In the genomic region with DNA sequence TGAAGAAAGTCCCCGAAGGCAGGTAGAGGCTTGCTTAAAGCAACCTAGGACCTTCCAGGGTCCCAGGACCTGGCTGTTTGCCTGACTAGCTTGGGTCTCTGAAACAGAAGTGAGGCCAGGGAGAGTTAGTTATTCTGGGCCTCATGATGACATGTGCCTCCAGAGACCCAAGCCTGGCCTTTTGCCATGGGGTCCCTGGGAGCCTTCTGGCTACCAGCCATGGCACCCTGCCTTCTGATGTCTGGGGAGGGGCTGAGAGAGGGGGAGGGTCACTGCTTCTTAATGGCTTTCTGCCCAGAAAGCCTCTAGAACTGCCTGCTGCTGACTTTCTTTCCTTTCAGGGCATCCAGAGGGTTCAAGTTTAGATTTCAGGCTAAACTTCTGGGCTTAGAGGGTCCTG, we compare ENCODE assay signal across 20 cellular contexts. TPM values are rescaled to one million over a fixed set of nuclear protein-coding genes. Genes with fewer than 3 reads are reported as not detected.
DNase-seq lines count a peak whose midpoint lies in the region; ATAC-seq and TF ChIP-seq lines count a peak whose summit lies in the region.
"Had no signal": no experiment of that assay in that cellular context is flagged by ENCODE, and none has a peak within 500 bp of the region (broad histone marks: within the 10 kb centered on the region; RNA-seq: fewer than 3 reads in every experiment).

No MANE protein-coding gene starts in this region.

- H3K27ac Mint-ChIP-seq in HFFc6 = peak overlapping the region; percentile 58; the same call in 1 of the 2 replicates
- H3K27ac Mint-ChIP-seq in activated T-helper 2 cell treated with anti-CD3 and anti-CD28 coated beads, Interferon-gamma antibody, Interleukin-2, Interleukin-4, amounts not matched to agents 10 μg/mL and 5 μg/mL and 100 μg/mL, durations not matched to agents 14 hours and 24 hours and 36 hours = no peak overlapping the region
- H3K27ac Mint-ChIP-seq: CD4-positive, alpha-beta T cell; IgD-negative memory B cell had no signal

- intact Hi-C loops in heart right ventricle (cut with DNase I) = no loop called here
- intact Hi-C loops in cardiac septum (cut with DNase I) = no loop called here
- intact Hi-C loops in left ventricle myocardium inferior (cut with micrococcal nuclease) = no loop called here
- intact Hi-C loops in posterior vena cava (cut with DNase I) = no loop called here
- intact Hi-C loops in activated T-helper 2 cell treated with anti-CD3 and anti-CD28 coated beads, Interferon-gamma antibody, Interleukin-2, Interleukin-4, amounts not matched to agents 10 μg/mL and 5 μg/mL and 100 μg/mL, durations not matched to agents 14 hours and 24 hours and 36 hours (cut with micrococcal nuclease) = no loop called here

- H3K4me3 Mint-ChIP-seq in HFFc6 = no peak overlapping the region
- H3K4me3 Mint-ChIP-seq in activated T-helper 2 cell treated with anti-CD3 and anti-CD28 coated beads, Interferon-gamma antibody, Interleukin-2, Interleukin-4, amounts not matched to agents 10 μg/mL and 5 μg/mL and 100 μg/mL, durations not matched to agents 14 hours and 24 hours and 36 hours (ENCODE audit: low read depth) = no peak overlapping the region
- H3K4me3 Mint-ChIP-seq: CD4-positive, alpha-beta T cell; IgD-negative memory B cell had no signal

- no peaks in the 10 kb centered on the region for H3K9me3 ChIP-seq in heart right ventricle
- H3K9me3 ChIP-seq in left ventricle myocardium inferior (replicated peaks) = no peaks in the 10 kb centered on the region
- H3K9me3 ChIP-seq: Caco-2, HAP-1 had no signal

- peaks cover 0 to 36% (median 0%) of the 10 kb centered on the region in 7 donors for H3K27me3 ChIP-seq in heart right ventricle
- H3K27me3 ChIP-seq in left ventricle myocardium inferior (ENCODE audit: low read depth) = no peaks in the 10 kb centered on the region

- ATAC-seq in heart right ventricle (peak in 5 of 8 donors; percentile 6 to 68 (median 28)), GM18511 (IDR thresholded peaks at IDR 0.05; ENCODE audit: unreplicated experiment) (no peak)
- ATAC-seq: GM12878 had no signal

- 73 to 100% methylated on average over 1 of the region's 1 CpG for WGBS in heart right ventricle, 2 donors

- TF ChIP-seq CTCF in heart right ventricle (IDR thresholded peaks at IDR 0.05) (no peak), HFFc6 (IDR thresholded peaks at IDR 0.05) (no peak), left ventricle myocardium inferior (IDR thresholded peaks at IDR 0.05; ENCODE audit: borderline replicate concordance) (no peak)

- DNase-seq in heart right ventricle (peak; percentile 27 to 48), cardiac septum (ENCODE audit: low spot score) (no peak), HFFc6 (no peak), left ventricle myocardium inferior (peak; percentile 27), posterior vena cava (ENCODE audit: low spot score) (peak; percentile 72), NCI-H1105 (lab: John Stamatoyannopoulos, UW) (no peak)
- no peak for DNase-seq in activated T-helper 2 cell treated with anti-CD3 and anti-CD28 coated beads, Interferon-gamma antibody, Interleukin-2, Interleukin-4, amounts not matched to agents 10 μg/mL and 5 μg/mL and 100 μg/mL, durations not matched to agents 14 hours and 24 hours and 36 hours (ENCODE audit: low spot score)
- DNase-seq: AML-193; Caco-2; CD4-positive, alpha-beta T cell; DMS53; DND-41; EL; GM23248; KBM-7 had no signal

- H3K4me3 ChIP-seq in heart right ventricle (peak overlapping the region in 1 of 10 donors; percentile 50), left ventricle myocardium inferior (no peak overlapping the region)
- H3K4me3 ChIP-seq: GM12878, HAP-1 had no signal

- no peaks in the 10 kb centered on the region for H3K27me3 Mint-ChIP-seq in HFFc6 (ENCODE audit: insufficient read depth)
- peaks cover 9% of the 10 kb centered on the region for H3K27me3 Mint-ChIP-seq in activated T-helper 2 cell treated with anti-CD3 and anti-CD28 coated beads, Interferon-gamma antibody, Interleukin-2, Interleukin-4, amounts not matched to agents 10 μg/mL and 5 μg/mL and 100 μg/mL, durations not matched to agents 14 hours and 24 hours and 36 hours (ENCODE audit: low read depth)

- H3K36me3 ChIP-seq in heart right ventricle (no peaks in the 10 kb centered on the region), left ventricle myocardium inferior (no peaks in the 10 kb centered on the region)
- H3K36me3 ChIP-seq: HAP-1 had no signal

- H3K4me1 ChIP-seq in heart right ventricle (peaks cover 0 to 9% (median 0%) of the 10 kb centered on the region in 9 donors), left ventricle myocardium inferior (peaks cover 5% of the 10 kb centered on the region)
- H3K4me1 ChIP-seq: Caco-2, HAP-1 had no signal

- H3K4me1 Mint-ChIP-seq in HFFc6 (ENCODE audit: low read depth) = peaks cover 29% of the 10 kb centered on the region
- no peaks in the 10 kb centered on the region for H3K4me1 Mint-ChIP-seq in activated T-helper 2 cell treated with anti-CD3 and anti-CD28 coated beads, Interferon-gamma antibody, Interleukin-2, Interleukin-4, amounts not matched to agents 10 μg/mL and 5 μg/mL and 100 μg/mL, durations not matched to agents 14 hours and 24 hours and 36 hours (ENCODE audit: low read depth)
- H3K4me1 Mint-ChIP-seq: IgD-negative memory B cell had no signal

- no peaks in the 10 kb centered on the region for H3K9me3 Mint-ChIP-seq in HFFc6
- H3K9me3 Mint-ChIP-seq in activated T-helper 2 cell treated with anti-CD3 and anti-CD28 coated beads, Interferon-gamma antibody, Interleukin-2, Interleukin-4, amounts not matched to agents 10 μg/mL and 5 μg/mL and 100 μg/mL, durations not matched to agents 14 hours and 24 hours and 36 hours = no peaks in the 10 kb centered on the region
- H3K9me3 Mint-ChIP-seq: CD4-positive, alpha-beta T cell; IgD-negative memory B cell had no signal

- H3K27ac ChIP-seq in heart right ventricle (no peak overlapping the region), left ventricle myocardium inferior (replicated peaks) (no peak overlapping the region)
- H3K27ac ChIP-seq: C4-2B, GM23248 had no signal

- H3K36me3 Mint-ChIP-seq in HFFc6 (ENCODE audit: low read depth) = no peaks in the 10 kb centered on the region
- H3K36me3 Mint-ChIP-seq in activated T-helper 2 cell treated with anti-CD3 and anti-CD28 coated beads, Interferon-gamma antibody, Interleukin-2, Interleukin-4, amounts not matched to agents 10 μg/mL and 5 μg/mL and 100 μg/mL, durations not matched to agents 14 hours and 24 hours and 36 hours (ENCODE audit: low read depth) = no peaks in the 10 kb centered on the region
- H3K36me3 Mint-ChIP-seq: IgD-negative memory B cell had no signal

RNA-seq across cellular contexts. Expression of a gene that starts 1.0 kb away (rescaled TPM):
- 10 to 100 TPM in 2 of 10 donors, 1 to 10 TPM in 8; 5.2 to 11.7 (median 8.0) TPM for total RNA-seq in heart right ventricle
- 1 to 10 TPM; 4.7 to 7.4 TPM for polyA plus RNA-seq in heart right ventricle
- 6.5 TPM for total RNA-seq in cardiac septum
- 1 to 10 TPM; 1.9 to 3.6 (median 3.0) TPM for total RNA-seq in HFFc6 (2021; fragmentation: NEBNext Ultra II Directional; extraction: Animal tissue kit (Norgen Biotek cat#: 25700))
- 9.3 TPM for total RNA-seq in left ventricle myocardium inferior
- 10 to 100 TPM in 1 of 2 donors, 1 to 10 TPM in 1; 9.1 to 14.1 TPM for total RNA-seq in posterior vena cava
- 7.5 and 7.9 TPM in 2 replicates for total RNA-seq in activated T-helper 2 cell treated with anti-CD3 and anti-CD28 coated beads, Interferon-gamma antibody, Interleukin-2, Interleukin-4, amounts not matched to agents 10 μg/mL and 5 μg/mL and 100 μg/mL, durations not matched to agents 14 hours and 24 hours and 36 hours
- total RNA-seq: Caco-2 had no signal

Comparison
In these comparisons a context has a peak if more than half of its experiments do, and no peak if none do; other contexts are left out.
1. DNase-seq: peak in heart right ventricle (2 of 2), left ventricle myocardium inferior (single experiment) and posterior vena cava (single experiment); none in cardiac septum (single experiment), HFFc6 (single experiment), activated T-helper 2 cell treated with anti-CD3 and anti-CD28 coated beads, Interferon-gamma antibody, Interleukin-2, Interleukin-4, amounts not matched to agents 10 μg/mL and 5 μg/mL and 100 μg/mL, durations not matched to agents 14 hours and 24 hours and 36 hours (single experiment) and NCI-H1105 (single experiment).